Comparison of ENCODE assay signal across 31 cellular contexts in the genomic region with DNA sequence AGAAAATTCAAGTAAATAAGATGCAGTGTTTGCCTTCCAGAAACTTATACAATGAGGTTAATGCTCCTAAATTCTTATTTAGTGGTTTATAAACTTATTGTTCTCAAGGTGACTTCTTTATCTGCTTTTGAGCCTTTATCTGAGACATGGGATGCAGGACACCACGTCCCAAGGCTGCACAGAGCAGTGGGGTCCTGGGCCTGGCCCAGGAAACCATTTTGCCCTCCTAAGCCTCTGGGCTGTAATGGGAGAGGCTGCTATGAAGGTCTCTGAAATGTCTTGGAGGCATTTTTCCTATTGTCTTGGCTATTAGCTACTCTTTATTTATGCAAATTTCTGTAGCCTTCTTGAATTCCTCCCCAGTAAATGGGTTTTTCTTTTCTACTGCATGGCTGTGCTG.
DNase-seq lines count a peak whose midpoint lies in the region; ATAC-seq, FAIRE-seq and TF ChIP-seq lines count a peak whose summit lies in the region.
"Had no signal": no experiment of that assay in that cellular context is flagged by ENCODE, and none has a peak within 500 bp of the region (broad histone marks: within the 10 kb centered on the region; RNA-seq: fewer than 3 reads in every experiment).

No MANE protein-coding gene starts in this region.

- H3K9me3 ChIP-seq in HepG2 (ENCODE audit: low read length) (peaks cover 55% of the 10 kb centered on the region), right lobe of liver (no peaks in the 10 kb centered on the region), HEK293 (ENCODE audit: control insufficient read depth, insufficient read depth, low read depth, low read length) (no peaks in the 10 kb centered on the region)
- H3K9me3 ChIP-seq: A549, BE2C, Caco-2 had no signal

- TF ChIP-seq EP300 in HepG2 (IDR thresholded peaks at IDR 0.05; ENCODE audit: low read depth in 2 of 2, low read length in 2 of 2) (no peak), HepG2 (CRISPR knock-in tag; IDR thresholded peaks at IDR 0.05; ENCODE audit: borderline replicate concordance) (no peak)

- H3K4me2 ChIP-seq in HepG2 (ENCODE audit: low read depth, low read length) = no peak overlapping the region
- H3K4me2 ChIP-seq: A549; BLaER1; BLaER1 treated with 17β-estradiol and CSF1 and Interleukin-3, amounts not matched to agents 10 nM and 100 nM had no signal

- CTCF ChIA-PET in HepG2 (lab: Yijun Ruan, JAX; ENCODE audit: low intra/inter-chr PET ratio, low total read pairs) = no interaction called here
- CTCF ChIA-PET in HEK293 (lab: Yijun Ruan, JAX) = interaction anchor here (0.6 kb wide), 1 partner anchor 75 kb away, joined by 4 read pairs; no protein-coding TSS in a partner anchor

- BruUV-seq in HepG2 (replicated peaks; lab: Mats Ljungman, UMichigan) = no TSS peak

- no peak for ATAC-seq in HepG2
- ATAC-seq in right lobe of liver = no peak
- ATAC-seq: A549; CD8-positive, alpha-beta T cell had no signal

- H3K9ac ChIP-seq in HepG2 (ENCODE audit: insufficient read depth, low read depth, low read length) = no peak overlapping the region
- H3K9ac ChIP-seq: BLaER1; BLaER1 treated with 17β-estradiol and CSF1 and Interleukin-3, amounts not matched to agents 10 nM and 100 nM had no signal

- H3K27ac ChIP-seq in HepG2 (ENCODE audit: extremely low read length, insufficient read depth, low read length) = no peak overlapping the region
- no peak overlapping the region for H3K27ac ChIP-seq in right lobe of liver
- no peak overlapping the region for H3K27ac ChIP-seq in HEK293 (ENCODE audit: extremely low read depth, low read depth, low read length)
- H3K27ac ChIP-seq: 22Rv1; A549; BLaER1; BLaER1 treated with 17β-estradiol and CSF1 and Interleukin-3, amounts not matched to agents 10 nM and 100 nM; C4-2B had no signal

- no peak overlapping the region for H3K4me3 ChIP-seq in HepG2 (replicated peaks in 1 of 3; ENCODE audit: insufficient read depth in 1 of 3, low read depth in 2 of 3, low read length in 3 of 3)
- no peak overlapping the region for H3K4me3 ChIP-seq in right lobe of liver
- H3K4me3 ChIP-seq in HEK293 (ENCODE audit: low read depth, low read length) = no peak overlapping the region
- H3K4me3 ChIP-seq: A549; BLaER1; BLaER1 treated with 17β-estradiol and CSF1 and Interleukin-3, amounts not matched to agents 10 nM and 100 nM had no signal

- in situ Hi-C loops in HepG2 (cut with HindIII; ENCODE audit: extremely low pct_ligation_motif_present, low pct_unique_long_range_greater_than_20kb) = no loop called here

- H3K36me3 ChIP-seq in HepG2 (replicated peaks in 1 of 2; ENCODE audit: control insufficient read depth in 1 of 2, insufficient read depth in 2 of 2, low read length in 2 of 2) (no peaks in the 10 kb centered on the region), right lobe of liver (no peaks in the 10 kb centered on the region), HEK293 (ENCODE audit: control insufficient read depth in 2 of 2, insufficient read depth in 1 of 2, low read length in 2 of 2) (no peaks in the 10 kb centered on the region)
- H3K36me3 ChIP-seq: BE2C; BLaER1; BLaER1 treated with 17β-estradiol and CSF1 and Interleukin-3, amounts not matched to agents 10 nM and 100 nM had no signal

- DNase-seq in HepG2 (ENCODE audit: low spot score) (no peak), right lobe of liver (no peak)
- no peak for DNase-seq in activated CD8-positive, alpha-beta memory T cell treated with anti-CD3 and anti-CD28 coated beads, Interleukin-2, amount 50 U/mL, for 4 hours
- DNase-seq: 8988T; ACHN; AML-193; BE2C; C1 segment of cervical spinal cord; Caco-2; Calu3; CD4-positive, alpha-beta memory T cell; CD4-positive, alpha-beta T cell; CD4-positive, CD25-positive, alpha-beta regulatory T cell; CD8-positive, alpha-beta memory T cell; CD8-positive, alpha-beta T cell; COR-L47; DMS 273 treated with DMSO at 0.1 percent for 48 hours; DMS153; DMS53; DMS79; DMS79 treated with DMSO at 0.1 percent for 48 hours; DND-41; EL had no signal

- H3K27me3 ChIP-seq in HepG2 (ENCODE audit: control insufficient read depth in 1 of 2, insufficient read depth in 2 of 2, low read length in 2 of 2) = no peaks in the 10 kb centered on the region
- no peaks in the 10 kb centered on the region for H3K27me3 ChIP-seq in right lobe of liver
- H3K27me3 ChIP-seq: BE2C; BLaER1; BLaER1 treated with 17β-estradiol and CSF1 and Interleukin-3, amounts not matched to agents 10 nM and 100 nM had no signal

- no peak for FAIRE-seq in HepG2 (lab: Jason Lieb, UNC)
- FAIRE-seq: A204.1, A549, D721Med had no signal

- POLR2A ChIA-PET in HepG2 (lab: Yijun Ruan, JAX) (no interaction called here), HEK293 (lab: Yijun Ruan, JAX) (no interaction called here)

- H4K20me1 ChIP-seq in HepG2 (ENCODE audit: insufficient read depth, low read length) = no peaks in the 10 kb centered on the region
- H4K20me1 ChIP-seq: BLaER1; BLaER1 treated with 17β-estradiol and CSF1 and Interleukin-3, amounts not matched to agents 10 nM and 100 nM had no signal

- intact Hi-C loops in HepG2 (cut with micrococcal nuclease; ENCODE audit: unreplicated experiment) (no loop called here), right lobe of liver (cut with DNase I) (no loop called here)

- TF ChIP-seq CTCF in HepG2 (CRISPR knock-in tag; IDR thresholded peaks at IDR 0.05) = no peak
- no peak for TF ChIP-seq CTCF in right lobe of liver (IDR thresholded peaks at IDR 0.05)
- no peak for TF ChIP-seq CTCF in HEK293 (tag by site-specific recombination; IDR thresholded peaks at IDR 0.05)

- TF ChIP-seq RAD21 in HepG2 (CRISPR knock-in tag; IDR thresholded peaks at IDR 0.05) = no peak

- peak overlapping the region; percentile 5 for H2AFZ ChIP-seq in HepG2 (ENCODE audit: low read length)

- 0% methylated on average over 1 of the region's 1 CpG for WGBS in HepG2 (ENCODE audit: low lambda C conversion rate)
- WGBS in right lobe of liver (ENCODE audit: insufficient coverage, low coverage, low lambda C conversion rate, missing lambda C conversion rate) = 17% methylated on average over 1 of the region's 1 CpG

- TF ChIP-seq POLR2A in HepG2 (IDR thresholded peaks at IDR 0.05; ENCODE audit: insufficient read depth in 1 of 2, low read depth in 2 of 2, low read length in 2 of 2) = no peak
- TF ChIP-seq POLR2A in right lobe of liver (IDR thresholded peaks at IDR 0.05) = no peak

- H3K4me1 ChIP-seq in HepG2 (ENCODE audit: insufficient read depth, low read length) (no peaks in the 10 kb centered on the region), right lobe of liver (no peaks in the 10 kb centered on the region), HEK293 (ENCODE audit: control insufficient read depth, insufficient read depth, low read length) (no peaks in the 10 kb centered on the region)
- H3K4me1 ChIP-seq: A549; BE2C; BLaER1; BLaER1 treated with 17β-estradiol and CSF1 and Interleukin-3, amounts not matched to agents 10 nM and 100 nM; Caco-2 had no signal

- no peaks in the 10 kb centered on the region for H3K79me2 ChIP-seq in HepG2 (ENCODE audit: insufficient read depth, low read length)

TF ChIP-seq in HepG2, 621 proteins besides CTCF, POLR2A, EP300 and RAD21:
- TF ChIP-seq ZNF552 (CRISPR knock-in tag; IDR thresholded peaks at IDR 0.05; ENCODE audit: borderline replicate concordance) (no peak), ZBTB38 (CRISPR knock-in tag; IDR thresholded peaks at IDR 0.05) (no peak), ZMYM2 (CRISPR knock-in tag; IDR thresholded peaks at IDR 0.05) (no peak), ZNF460 (CRISPR knock-in tag; IDR thresholded peaks at IDR 0.05; ENCODE audit: borderline replicate concordance) (no peak), ZNF329 (CRISPR knock-in tag; IDR thresholded peaks at IDR 0.05; ENCODE audit: low read depth) (no peak), ZNF180 (CRISPR knock-in tag; IDR thresholded peaks at IDR 0.05; ENCODE audit: borderline replicate concordance, low read depth) (no peak)
- TF ChIP-seq, protein P1, sequence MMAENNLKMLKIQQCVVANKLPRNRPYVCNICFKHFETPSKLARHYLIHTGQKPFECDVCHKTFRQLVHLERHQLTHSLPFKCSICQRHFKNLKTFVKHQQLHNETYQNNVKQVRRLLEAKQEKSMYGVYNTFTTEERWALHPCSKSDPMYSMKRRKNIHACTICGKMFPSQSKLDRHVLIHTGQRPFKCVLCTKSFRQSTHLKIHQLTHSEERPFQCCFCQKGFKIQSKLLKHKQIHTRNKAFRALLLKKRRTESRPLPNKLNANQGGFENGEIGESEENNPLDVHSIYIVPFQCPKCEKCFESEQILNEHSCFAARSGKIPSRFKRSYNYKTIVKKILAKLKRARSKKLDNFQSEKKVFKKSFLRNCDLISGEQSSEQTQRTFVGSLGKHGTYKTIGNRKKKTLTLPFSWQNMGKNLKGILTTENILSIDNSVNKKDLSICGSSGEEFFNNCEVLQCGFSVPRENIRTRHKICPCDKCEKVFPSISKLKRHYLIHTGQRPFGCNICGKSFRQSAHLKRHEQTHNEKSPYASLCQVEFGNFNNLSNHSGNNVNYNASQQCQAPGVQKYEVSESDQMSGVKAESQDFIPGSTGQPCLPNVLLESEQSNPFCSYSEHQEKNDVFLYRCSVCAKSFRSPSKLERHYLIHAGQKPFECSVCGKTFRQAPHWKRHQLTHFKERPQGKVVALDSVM (CRISPR knock-in tag; IDR thresholded peaks at IDR 0.05) = no peak

TF ChIP-seq in HEK293, 187 proteins besides CTCF, POLR2A, EP300 and RAD21:
- TF ChIP-seq, protein P2, sequence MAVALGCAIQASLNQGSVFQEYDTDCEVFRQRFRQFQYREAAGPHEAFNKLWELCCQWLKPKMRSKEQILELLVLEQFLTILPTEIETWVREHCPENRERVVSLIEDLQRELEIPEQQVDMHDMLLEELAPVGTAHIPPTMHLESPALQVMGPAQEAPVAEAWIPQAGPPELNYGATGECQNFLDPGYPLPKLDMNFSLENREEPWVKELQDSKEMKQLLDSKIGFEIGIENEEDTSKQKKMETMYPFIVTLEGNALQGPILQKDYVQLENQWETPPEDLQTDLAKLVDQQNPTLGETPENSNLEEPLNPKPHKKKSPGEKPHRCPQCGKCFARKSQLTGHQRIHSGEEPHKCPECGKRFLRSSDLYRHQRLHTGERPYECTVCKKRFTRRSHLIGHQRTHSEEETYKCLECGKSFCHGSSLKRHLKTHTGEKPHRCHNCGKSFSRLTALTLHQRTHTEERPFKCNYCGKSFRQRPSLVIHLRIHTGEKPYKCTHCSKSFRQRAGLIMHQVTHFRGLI (tag by site-specific recombination; IDR thresholded peaks at IDR 0.05) = no peak
- TF ChIP-seq SETDB1 (IDR thresholded peaks at IDR 0.05; ENCODE audit: insufficient read length, low read length) (peak; percentile 63), ZNF585B (tag by site-specific recombination; IDR thresholded peaks at IDR 0.05) (peak; percentile 74)
- TF ChIP-seq, protein P3, sequence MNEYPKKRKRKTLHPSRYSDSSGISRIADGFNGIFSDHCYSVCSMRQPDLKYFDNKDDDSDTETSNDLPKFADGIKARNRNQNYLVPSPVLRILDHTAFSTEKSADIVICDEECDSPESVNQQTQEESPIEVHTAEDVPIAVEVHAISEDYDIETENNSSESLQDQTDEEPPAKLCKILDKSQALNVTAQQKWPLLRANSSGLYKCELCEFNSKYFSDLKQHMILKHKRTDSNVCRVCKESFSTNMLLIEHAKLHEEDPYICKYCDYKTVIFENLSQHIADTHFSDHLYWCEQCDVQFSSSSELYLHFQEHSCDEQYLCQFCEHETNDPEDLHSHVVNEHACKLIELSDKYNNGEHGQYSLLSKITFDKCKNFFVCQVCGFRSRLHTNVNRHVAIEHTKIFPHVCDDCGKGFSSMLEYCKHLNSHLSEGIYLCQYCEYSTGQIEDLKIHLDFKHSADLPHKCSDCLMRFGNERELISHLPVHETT (tag by site-specific recombination; IDR thresholded peaks at IDR 0.05) = no peak

Comparison
In these comparisons a context has a peak if more than half of its experiments do, and no peak if none do; other contexts are left out.
1. Of the 63 proteins assayed by ChIP-seq in both HepG2 and HEK293: peak only in HepG2: none; only in HEK293: SETDB1; in both: none; in neither: 62.